ENCODE assay signal across 8 cellular contexts in genomic region chr1:64934115-64934880, GRCh38. TPM values are rescaled to one million over a fixed set of nuclear protein-coding genes. Genes with fewer than 3 reads are reported as not detected.
A peak's percentile ranks its signal among the peaks of the same experiment; 100 is the strongest.
DNase-seq lines count a peak whose midpoint lies in the region; ATAC-seq and TF ChIP-seq lines count a peak whose summit lies in the region.

No MANE protein-coding gene starts in this region.

- H3K36me3 Mint-ChIP-seq in naive thymus-derived CD4-positive, alpha-beta T cell: peaks cover 0 to 37% (median 25%) of the 10 kb centered on the region in 5 donors

- H3K4me3 ChIP-seq in AG10803 (ENCODE audit: low read length): peak overlapping the region; percentile 42
- H3K4me3 ChIP-seq in naive thymus-derived CD4-positive, alpha-beta T cell (ENCODE audit: low read length): no peak overlapping the region

- peak overlapping the region in 9 of 10 donors; percentile 35 to 80 (median 63) for H3K4me3 Mint-ChIP-seq in naive thymus-derived CD4-positive, alpha-beta T cell

- peaks cover 31 to 43% of the 10 kb centered on the region in 2 donors for H3K4me1 ChIP-seq in naive thymus-derived CD4-positive, alpha-beta T cell (ENCODE audit: control insufficient read depth in 2 of 2, insufficient read depth in 2 of 2, low read length in 2 of 2)

- ATAC-seq in naive thymus-derived CD4-positive, alpha-beta T cell: peak; percentile 25
- no peak for ATAC-seq in GM19452 (IDR thresholded peaks at IDR 0.05; ENCODE audit: unreplicated experiment)

- H3K27ac ChIP-seq in naive thymus-derived CD4-positive, alpha-beta T cell (ENCODE audit: low read depth, low read length): no peak overlapping the region

- H3K36me3 ChIP-seq in naive thymus-derived CD4-positive, alpha-beta T cell (ENCODE audit: control insufficient read depth in 2 of 3, insufficient read depth in 3 of 3, low read length in 3 of 3): peaks cover 0 to 5% (median 0%) of the 10 kb centered on the region in 3 experiments

- DNase-seq in AG10803 (ENCODE audit: low read depth) (peak; percentile 87), NCI-H460 (ENCODE audit: extremely low read depth, low read depth) (peak; percentile 60), dermis blood vessel endothelial cell (peak; percentile 68), SKM-1 (lab: John Stamatoyannopoulos, UW; ENCODE audit: unreplicated experiment) (no peak), cerebellum (ENCODE audit: low spot score) (no peak)
- DNase-seq in naive thymus-derived CD4-positive, alpha-beta T cell: no peak
- DNase-seq in activated CD8-positive, alpha-beta memory T cell treated with anti-CD3 and anti-CD28 coated beads, Interleukin-2, amount 50 U/mL, for 48 hours: no peak

- intact Hi-C loops in naive thymus-derived CD4-positive, alpha-beta T cell (cut with micrococcal nuclease): loop anchor here in 1 of 2 donors (1.0 kb wide), 1 partner anchor 10 kb away; no protein-coding TSS in a partner anchor

- H3K9me3 ChIP-seq in naive thymus-derived CD4-positive, alpha-beta T cell (ENCODE audit: control insufficient read depth in 2 of 3, low read length in 3 of 3): no peaks in the 10 kb centered on the region

- no peaks in the 10 kb centered on the region for H3K27me3 Mint-ChIP-seq in naive thymus-derived CD4-positive, alpha-beta T cell

- H3K27ac Mint-ChIP-seq in naive thymus-derived CD4-positive, alpha-beta T cell: peak overlapping the region in 8 of 9 donors; percentile 4 to 77 (median 56)

- no peak for TF ChIP-seq CTCF in AG10803 (conservative IDR thresholded peaks at IDR 0.05; ENCODE audit: low read length)

- POLR2A ChIA-PET in naive thymus-derived CD4-positive, alpha-beta T cell (lab: Charles Lee): interaction anchor here (1.0 kb wide), 1 partner anchor 32 kb away, joined by 4 read pairs; the partner anchor contains the start of gene JAK1

- H3K27me3 ChIP-seq in naive thymus-derived CD4-positive, alpha-beta T cell (ENCODE audit: control insufficient read depth in 2 of 2, insufficient read depth in 2 of 2, low read length in 2 of 2): no peaks in the 10 kb centered on the region

- peaks cover 0 to 8% (median 4%) of the 10 kb centered on the region in 11 donors for H3K9me3 Mint-ChIP-seq in naive thymus-derived CD4-positive, alpha-beta T cell

- CTCF ChIA-PET in naive thymus-derived CD4-positive, alpha-beta T cell (lab: Charles Lee): interaction anchor here (0.5 kb wide), 1 partner anchor 53 kb away, joined by 3 read pairs; no protein-coding TSS in a partner anchor

- H3K4me1 Mint-ChIP-seq in naive thymus-derived CD4-positive, alpha-beta T cell: peaks cover 42 to 94% (median 85%) of the 10 kb centered on the region in 7 donors

RNA-seq across cellular contexts. Expression of gene JAK1, which starts 32.1 kb away (rescaled TPM):
- 73.5 and 74.8 TPM in 2 replicates for total RNA-seq in NCI-H460 (2014; rRNA removed; shearing (Covaris generic))
- polyA plus RNA-seq in NCI-H460 (2014; cell fraction: nucleus; rRNA removed): 26.6 and 27.3 TPM in 2 replicates
- total RNA-seq in dermis blood vessel endothelial cell (254 and 314 TPM in 2 replicates), cerebellum (70.7 TPM)
- total RNA-seq in naive thymus-derived CD4-positive, alpha-beta T cell: 100 to 1,000 TPM; 210 to 365 (median 265) TPM
- polyA plus RNA-seq in naive thymus-derived CD4-positive, alpha-beta T cell: 100 to 1,000 TPM; 197 to 288 TPM

Comparison
In these comparisons a context has a peak if more than half of its experiments do, and no peak if none do; other contexts are left out.
1. DNase-seq: peak in AG10803 (single experiment), NCI-H460 (single experiment) and dermis blood vessel endothelial cell (single experiment); none in naive thymus-derived CD4-positive, alpha-beta T cell (0 of 9), SKM-1 (single experiment), activated CD8-positive, alpha-beta memory T cell treated with anti-CD3 and anti-CD28 coated beads, Interleukin-2, amount 50 U/mL, for 48 hours (single experiment) and cerebellum (single experiment).